In genomic region chr5:179678238-179679013, GRCh38 we compare ENCODE assay signal across 1 cellular context.
TF ChIP-seq lines count a peak whose summit lies in the region.

No MANE protein-coding gene starts in this region.

TF ChIP-seq in WTC11, 78 proteins besides CTCF, POLR2A, EP300 and RAD21 (continued from another document and continues in another):
- TF ChIP-seq, protein P1, sequence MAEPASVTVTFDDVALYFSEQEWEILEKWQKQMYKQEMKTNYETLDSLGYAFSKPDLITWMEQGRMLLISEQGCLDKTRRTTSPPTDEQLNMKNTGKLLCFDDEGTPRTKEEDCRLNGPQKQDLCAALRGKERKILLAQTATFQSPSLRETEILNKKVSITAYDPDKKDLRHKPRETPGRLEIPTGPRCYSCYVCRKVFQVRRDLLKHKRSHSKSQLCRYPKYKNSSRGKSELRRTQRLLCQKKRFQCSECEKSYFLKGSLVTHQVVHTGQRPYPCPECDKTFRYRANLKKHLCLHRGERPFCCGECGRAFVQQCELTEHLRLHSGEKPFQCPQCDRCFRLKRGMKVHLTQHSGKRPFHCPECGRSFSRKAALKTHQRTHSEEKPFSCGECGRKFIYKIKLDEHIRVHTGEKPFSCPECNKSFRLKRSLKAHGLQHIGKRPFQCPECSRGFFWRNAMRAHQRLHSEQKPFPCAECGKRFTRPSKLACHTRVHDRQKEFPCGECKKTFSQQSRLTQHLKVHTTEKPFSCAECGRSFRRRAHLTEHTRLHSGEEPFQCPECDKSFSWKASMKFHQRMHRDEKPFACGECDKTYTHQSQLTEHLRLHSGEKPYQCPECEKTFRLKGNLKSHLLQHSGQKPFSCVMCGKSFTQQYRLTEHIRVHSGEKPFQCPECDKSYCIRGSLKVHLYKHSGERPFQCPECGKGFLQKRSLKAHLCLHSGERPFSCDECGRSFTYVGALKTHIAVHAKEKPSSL (CRISPR knock-in tag; conservative IDR thresholded peaks at IDR 0.05), result no peak
- no peak for TF ChIP-seq NFATC4 (CRISPR knock-in tag; IDR thresholded peaks at IDR 0.05)
- TF ChIP-seq NR1H2 (CRISPR knock-in tag; IDR thresholded peaks at IDR 0.05), result 0 out of 2 replicates have a peak, but pooled peaks have one; percentile 90
- TF ChIP-seq ZNF281 (CRISPR knock-in tag; IDR thresholded peaks at IDR 0.05), result peak; percentile 92
- no peak for TF ChIP-seq RORB (CRISPR knock-in tag; IDR thresholded peaks at IDR 0.05)
- no peak; the same call in 1 of the 2 replicates for TF ChIP-seq NR3C1 (CRISPR knock-in tag; conservative IDR thresholded peaks at IDR 0.05; ENCODE audit: low read depth)
- TF ChIP-seq ZNF512 (CRISPR knock-in tag; IDR thresholded peaks at IDR 0.05; ENCODE audit: borderline replicate concordance), result no peak
- no peak for TF ChIP-seq GRHL2 (CRISPR knock-in tag; IDR thresholded peaks at IDR 0.05; ENCODE audit: insufficient replicate concordance, severe bottlenecking)
- TF ChIP-seq ZNF416 (CRISPR knock-in tag; IDR thresholded peaks at IDR 0.05), result no peak
- peak; percentile 81 for TF ChIP-seq PRDM15 (CRISPR knock-in tag; IDR thresholded peaks at IDR 0.05)
- TF ChIP-seq ZNF219 (CRISPR knock-in tag; IDR thresholded peaks at IDR 0.05; ENCODE audit: borderline replicate concordance), result peak; percentile 93
- TF ChIP-seq E2F4 (CRISPR knock-in tag; IDR thresholded peaks at IDR 0.05; ENCODE audit: borderline replicate concordance, low read depth), result peak; percentile 89
- peak; percentile 84 for TF ChIP-seq ZBTB21 (CRISPR knock-in tag; IDR thresholded peaks at IDR 0.05; ENCODE audit: borderline replicate concordance)
- TF ChIP-seq CREB1 (CRISPR knock-in tag; IDR thresholded peaks at IDR 0.05), result peak; percentile 84; the same call in 1 of the 2 replicates
- no peak for TF ChIP-seq ZNF532 (CRISPR knock-in tag; IDR thresholded peaks at IDR 0.05; ENCODE audit: borderline replicate concordance)
- TF ChIP-seq EMX1 (CRISPR knock-in tag; IDR thresholded peaks at IDR 0.05), result no peak
- peak; percentile 80 for TF ChIP-seq ATF3 (CRISPR knock-in tag; conservative IDR thresholded peaks at IDR 0.05)
- TF ChIP-seq CREM (CRISPR knock-in tag; IDR thresholded peaks at IDR 0.05), result peak; percentile 92
- no peak for TF ChIP-seq ZNF423 (CRISPR knock-in tag; IDR thresholded peaks at IDR 0.05)
- TF ChIP-seq, protein P2, sequence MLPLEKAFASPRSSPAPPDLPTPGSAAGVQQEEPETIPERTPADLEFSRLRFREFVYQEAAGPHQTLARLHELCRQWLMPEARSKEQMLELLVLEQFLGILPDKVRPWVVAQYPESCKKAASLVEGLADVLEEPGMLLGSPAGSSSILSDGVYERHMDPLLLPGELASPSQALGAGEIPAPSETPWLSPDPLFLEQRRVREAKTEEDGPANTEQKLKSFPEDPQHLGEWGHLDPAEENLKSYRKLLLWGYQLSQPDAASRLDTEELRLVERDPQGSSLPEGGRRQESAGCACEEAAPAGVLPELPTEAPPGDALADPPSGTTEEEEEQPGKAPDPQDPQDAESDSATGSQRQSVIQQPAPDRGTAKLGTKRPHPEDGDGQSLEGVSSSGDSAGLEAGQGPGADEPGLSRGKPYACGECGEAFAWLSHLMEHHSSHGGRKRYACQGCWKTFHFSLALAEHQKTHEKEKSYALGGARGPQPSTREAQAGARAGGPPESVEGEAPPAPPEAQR (CRISPR knock-in tag; IDR thresholded peaks at IDR 0.05), result no peak
- TF ChIP-seq ZNF317 (CRISPR knock-in tag; IDR thresholded peaks at IDR 0.05; ENCODE audit: borderline replicate concordance, low read depth), result peak; percentile 82
- TF ChIP-seq, protein P3, sequence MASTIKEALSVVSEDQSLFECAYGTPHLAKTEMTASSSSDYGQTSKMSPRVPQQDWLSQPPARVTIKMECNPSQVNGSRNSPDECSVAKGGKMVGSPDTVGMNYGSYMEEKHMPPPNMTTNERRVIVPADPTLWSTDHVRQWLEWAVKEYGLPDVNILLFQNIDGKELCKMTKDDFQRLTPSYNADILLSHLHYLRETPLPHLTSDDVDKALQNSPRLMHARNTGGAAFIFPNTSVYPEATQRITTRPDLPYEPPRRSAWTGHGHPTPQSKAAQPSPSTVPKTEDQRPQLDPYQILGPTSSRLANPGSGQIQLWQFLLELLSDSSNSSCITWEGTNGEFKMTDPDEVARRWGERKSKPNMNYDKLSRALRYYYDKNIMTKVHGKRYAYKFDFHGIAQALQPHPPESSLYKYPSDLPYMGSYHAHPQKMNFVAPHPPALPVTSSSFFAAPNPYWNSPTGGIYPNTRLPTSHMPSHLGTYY (CRISPR knock-in tag; IDR thresholded peaks at IDR 0.05), result no peak
- TF ChIP-seq ESRRA (CRISPR knock-in tag; IDR thresholded peaks at IDR 0.05; ENCODE audit: borderline replicate concordance), result peak; percentile 95
- peak; percentile 90 for TF ChIP-seq KAT7 (CRISPR knock-in tag; IDR thresholded peaks at IDR 0.05; ENCODE audit: borderline replicate concordance)
- peak; percentile 59 for TF ChIP-seq TEAD1 (CRISPR knock-in tag; IDR thresholded peaks at IDR 0.05)
- TF ChIP-seq ZNF121 (CRISPR knock-in tag; IDR thresholded peaks at IDR 0.05), result no peak; the same call in 1 of the 2 replicates
- TF ChIP-seq ZNF396 (CRISPR knock-in tag; IDR thresholded peaks at IDR 0.05; ENCODE audit: borderline replicate concordance), result no peak
- peak; percentile 98 for TF ChIP-seq ZNF138 (CRISPR knock-in tag; conservative IDR thresholded peaks at IDR 0.05)
- TF ChIP-seq, protein P4, sequence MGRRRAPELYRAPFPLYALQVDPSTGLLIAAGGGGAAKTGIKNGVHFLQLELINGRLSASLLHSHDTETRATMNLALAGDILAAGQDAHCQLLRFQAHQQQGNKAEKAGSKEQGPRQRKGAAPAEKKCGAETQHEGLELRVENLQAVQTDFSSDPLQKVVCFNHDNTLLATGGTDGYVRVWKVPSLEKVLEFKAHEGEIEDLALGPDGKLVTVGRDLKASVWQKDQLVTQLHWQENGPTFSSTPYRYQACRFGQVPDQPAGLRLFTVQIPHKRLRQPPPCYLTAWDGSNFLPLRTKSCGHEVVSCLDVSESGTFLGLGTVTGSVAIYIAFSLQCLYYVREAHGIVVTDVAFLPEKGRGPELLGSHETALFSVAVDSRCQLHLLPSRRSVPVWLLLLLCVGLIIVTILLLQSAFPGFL (CRISPR knock-in tag; IDR thresholded peaks at IDR 0.05; ENCODE audit: borderline replicate concordance), result no peak; the same call in 1 of the 2 replicates
- no peak for TF ChIP-seq SOX15 (CRISPR knock-in tag; IDR thresholded peaks at IDR 0.05)
- TF ChIP-seq MLX (CRISPR knock-in tag; IDR thresholded peaks at IDR 0.05), result no peak; the same call in none of the 2 replicates
- TF ChIP-seq, protein P5, sequence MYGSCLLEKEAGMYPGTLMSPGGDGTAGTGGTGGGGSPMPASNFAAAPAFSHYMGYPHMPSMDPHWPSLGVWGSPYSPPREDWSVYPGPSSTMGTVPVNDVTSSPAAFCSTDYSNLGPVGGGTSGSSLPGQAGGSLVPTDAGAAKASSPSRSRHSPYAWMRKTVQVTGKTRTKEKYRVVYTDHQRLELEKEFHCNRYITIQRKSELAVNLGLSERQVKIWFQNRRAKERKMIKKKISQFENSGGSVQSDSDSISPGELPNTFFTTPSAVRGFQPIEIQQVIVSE (CRISPR knock-in tag; IDR thresholded peaks at IDR 0.05; ENCODE audit: borderline replicate concordance), result no peak
- TF ChIP-seq SP1 (CRISPR knock-in tag; conservative IDR thresholded peaks at IDR 0.05), result no peak; the same call in 1 of the 2 replicates
- peak; percentile 97; the same call in 1 of the 2 replicates for TF ChIP-seq ATF1 (CRISPR knock-in tag; IDR thresholded peaks at IDR 0.05)
